In genomic region chr7:30433082-30433481, GRCh38 we compare ENCODE assay signal across 8 cellular contexts. TPM values are rescaled to one million over a fixed set of nuclear protein-coding genes. Genes with fewer than 3 reads are reported as not detected.
DNase-seq lines count a peak whose midpoint lies in the region; ATAC-seq lines count a peak whose summit lies in the region.

No MANE protein-coding gene starts in this region.

- intact Hi-C loops in posterior vena cava (cut with DNase I), result no loop called here

- no peaks in the 10 kb centered on the region; a peak in 1 of 22 replicates for H4K20me1 ChIP-seq in BLaER1 treated with 17β-estradiol and CSF1 and Interleukin-3, amounts not matched to agents 10 nM and 100 nM

- peaks cover 69 to 77% (median 74%) of the 10 kb centered on the region in 10 experiments for H3K4me1 ChIP-seq in BLaER1 treated with 17β-estradiol and CSF1 and Interleukin-3, amounts not matched to agents 10 nM and 100 nM

- peaks cover 15 to 59% (median 37%) of the 10 kb centered on the region in 11 experiments for H3K36me3 ChIP-seq in BLaER1 treated with 17β-estradiol and CSF1 and Interleukin-3, amounts not matched to agents 10 nM and 100 nM

- H3K4me2 ChIP-seq in BLaER1 treated with 17β-estradiol and CSF1 and Interleukin-3, amounts not matched to agents 10 nM and 100 nM, result peak overlapping the region; percentile 62 to 92 (median 78)

- DNase-seq in OCI-M1 (lab: John Stamatoyannopoulos, UW), result peak; percentile 14
- peak; percentile 77 for DNase-seq in globus pallidus (ENCODE audit: low spot score)
- peak; percentile 88 for DNase-seq in posterior vena cava (ENCODE audit: low spot score)
- no peak for DNase-seq in DMS153 treated with DMSO at 0.1 percent for 48 hours (lab: John Stamatoyannopoulos, UW; ENCODE audit: unreplicated experiment)

- no peaks in the 10 kb centered on the region for H3K27me3 ChIP-seq in BLaER1 treated with 17β-estradiol and CSF1 and Interleukin-3, amounts not matched to agents 10 nM and 100 nM

- peak overlapping the region in 3 of 11 experiments; percentile 15 to 66 (median 18); a peak in 2 of 22 replicates for H3K9ac ChIP-seq in BLaER1 treated with 17β-estradiol and CSF1 and Interleukin-3, amounts not matched to agents 10 nM and 100 nM

- no peak overlapping the region for H3K4me3 ChIP-seq in BLaER1 treated with 17β-estradiol and CSF1 and Interleukin-3, amounts not matched to agents 10 nM and 100 nM

- H3K27ac ChIP-seq in BLaER1 treated with 17β-estradiol and CSF1 and Interleukin-3, amounts not matched to agents 10 nM and 100 nM, result peak overlapping the region in 10 of 11 experiments; percentile 4 to 71 (median 44); a peak in 16 of 22 replicates

- ATAC-seq in GM19463 (IDR thresholded peaks at IDR 0.05; ENCODE audit: unreplicated experiment) (no peak), HG03354 (IDR thresholded peaks at IDR 0.05; ENCODE audit: poor library complexity, severe bottlenecking, unreplicated experiment) (no peak), HG03342 (IDR thresholded peaks at IDR 0.05; ENCODE audit: unreplicated experiment) (no peak)

- peaks cover 0 to 15% (median 9%) of the 10 kb centered on the region in 11 experiments; a peak in 15 of 22 replicates for H3K9me3 ChIP-seq in BLaER1 treated with 17β-estradiol and CSF1 and Interleukin-3, amounts not matched to agents 10 nM and 100 nM (replicated peaks in 1 of 11)

RNA-seq across cellular contexts. Expression of gene NOD1, which starts 45.5 kb away (rescaled TPM):
- total RNA-seq in posterior vena cava, result 10 to 100 TPM; 16.6 to 18.0 TPM
